1 cellular context compared by ENCODE assay signal in the genomic region with DNA sequence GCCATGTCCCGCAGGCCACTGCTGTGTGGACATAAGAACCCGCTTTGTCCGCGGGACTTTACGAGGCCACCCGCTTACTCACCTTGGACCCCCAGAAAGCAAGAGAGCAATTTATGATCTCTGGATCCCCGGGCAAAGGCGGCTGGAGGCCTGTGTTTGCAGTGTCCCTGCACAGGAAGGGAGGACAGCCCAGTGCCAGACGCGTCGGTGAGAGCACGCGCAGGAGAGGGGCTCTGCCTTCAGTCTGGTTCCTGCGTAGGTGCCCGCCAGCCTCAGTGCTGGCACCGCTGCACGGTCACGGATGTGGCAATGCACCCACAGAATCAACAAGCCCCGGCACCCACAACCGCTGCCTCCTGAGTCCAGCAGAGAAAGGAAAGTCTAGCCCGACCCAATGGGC.
TF ChIP-seq lines count a peak whose summit lies in the region.

No MANE protein-coding gene starts in this region.

TF ChIP-seq in GM23338, 12 proteins besides CTCF, POLR2A, EP300 and RAD21 (continued from another document):
- TF ChIP-seq, protein P1, sequence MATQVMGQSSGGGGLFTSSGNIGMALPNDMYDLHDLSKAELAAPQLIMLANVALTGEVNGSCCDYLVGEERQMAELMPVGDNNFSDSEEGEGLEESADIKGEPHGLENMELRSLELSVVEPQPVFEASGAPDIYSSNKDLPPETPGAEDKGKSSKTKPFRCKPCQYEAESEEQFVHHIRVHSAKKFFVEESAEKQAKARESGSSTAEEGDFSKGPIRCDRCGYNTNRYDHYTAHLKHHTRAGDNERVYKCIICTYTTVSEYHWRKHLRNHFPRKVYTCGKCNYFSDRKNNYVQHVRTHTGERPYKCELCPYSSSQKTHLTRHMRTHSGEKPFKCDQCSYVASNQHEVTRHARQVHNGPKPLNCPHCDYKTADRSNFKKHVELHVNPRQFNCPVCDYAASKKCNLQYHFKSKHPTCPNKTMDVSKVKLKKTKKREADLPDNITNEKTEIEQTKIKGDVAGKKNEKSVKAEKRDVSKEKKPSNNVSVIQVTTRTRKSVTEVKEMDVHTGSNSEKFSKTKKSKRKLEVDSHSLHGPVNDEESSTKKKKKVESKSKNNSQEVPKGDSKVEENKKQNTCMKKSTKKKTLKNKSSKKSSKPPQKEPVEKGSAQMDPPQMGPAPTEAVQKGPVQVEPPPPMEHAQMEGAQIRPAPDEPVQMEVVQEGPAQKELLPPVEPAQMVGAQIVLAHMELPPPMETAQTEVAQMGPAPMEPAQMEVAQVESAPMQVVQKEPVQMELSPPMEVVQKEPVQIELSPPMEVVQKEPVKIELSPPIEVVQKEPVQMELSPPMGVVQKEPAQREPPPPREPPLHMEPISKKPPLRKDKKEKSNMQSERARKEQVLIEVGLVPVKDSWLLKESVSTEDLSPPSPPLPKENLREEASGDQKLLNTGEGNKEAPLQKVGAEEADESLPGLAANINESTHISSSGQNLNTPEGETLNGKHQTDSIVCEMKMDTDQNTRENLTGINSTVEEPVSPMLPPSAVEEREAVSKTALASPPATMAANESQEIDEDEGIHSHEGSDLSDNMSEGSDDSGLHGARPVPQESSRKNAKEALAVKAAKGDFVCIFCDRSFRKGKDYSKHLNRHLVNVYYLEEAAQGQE (IDR thresholded peaks at IDR 0.05; ENCODE audit: unreplicated experiment) = no peak
- TF ChIP-seq EZH2 (IDR thresholded peaks at IDR 0.05; ENCODE audit: low read depth, unreplicated experiment) = no peak
- TF ChIP-seq ZNF331 (CRISPR knock-in tag; IDR thresholded peaks at IDR 0.05; ENCODE audit: low read depth) = no peak
- no peak for TF ChIP-seq CREB1 (CRISPR knock-in tag; IDR thresholded peaks at IDR 0.05; ENCODE audit: low read depth)
- no peak for TF ChIP-seq NANOG (IDR thresholded peaks at IDR 0.05; ENCODE audit: borderline replicate concordance)
TF ChIP-seq in GM23338: peak in this region for 0.
